ENCODE assay signal across 10 cellular contexts in genomic region chr9:112224401-112225289, GRCh38.
DNase-seq lines count a peak whose midpoint lies in the region; ATAC-seq and TF ChIP-seq lines count a peak whose summit lies in the region.
"Had no signal": no experiment of that assay in that cellular context is flagged by ENCODE, and none has a peak within 500 bp of the region (broad histone marks: within the 10 kb centered on the region; RNA-seq: fewer than 3 reads in every experiment).

No MANE protein-coding gene starts in this region.

- no peak overlapping the region for H3K4me3 ChIP-seq in AG10803 (ENCODE audit: low read length)
- no peak overlapping the region for H3K4me3 ChIP-seq in epithelial cell of esophagus (ENCODE audit: low read length)
- H3K4me3 ChIP-seq: lower lobe of right lung had no signal

- TF ChIP-seq CTCF in AG10803 (conservative IDR thresholded peaks at IDR 0.05; ENCODE audit: low read length) (no peak), epithelial cell of esophagus (IDR thresholded peaks at IDR 0.05; ENCODE audit: insufficient read depth, low read depth, low read length, missing control alignments) (no peak)

- DNase-seq in AG10803 (ENCODE audit: low read depth) = peak; percentile 59
- peak; percentile 41 for DNase-seq in epithelial cell of esophagus (ENCODE audit: low read depth)
- no peak for DNase-seq in hypothalamus (lab: John Stamatoyannopoulos, UW)
- no peak for DNase-seq in stimulated activated CD4-positive, alpha-beta T cell treated with anti-CD3 and anti-CD28 coated beads, Interleukin-4, amount 100 ng/mL, for 1 hour
- DNase-seq: aorta, lower lobe of right lung had no signal

- ATAC-seq in GM19452 (IDR thresholded peaks at IDR 0.05; ENCODE audit: unreplicated experiment) (peak; percentile 80), HG03442 (IDR thresholded peaks at IDR 0.05; ENCODE audit: unreplicated experiment) (peak; percentile 74), GM18517 (IDR thresholded peaks at IDR 0.05; ENCODE audit: unreplicated experiment) (no peak), GM21367 (IDR thresholded peaks at IDR 0.05; ENCODE audit: unreplicated experiment) (no peak)
- ATAC-seq: lower lobe of right lung had no signal

Comparison
In these comparisons a context has a peak if more than half of its experiments do, and no peak if none do; other contexts are left out.
1. DNase-seq: peak in AG10803 (single experiment) and epithelial cell of esophagus (single experiment); none in hypothalamus (0 of 51) and stimulated activated CD4-positive, alpha-beta T cell treated with anti-CD3 and anti-CD28 coated beads, Interleukin-4, amount 100 ng/mL, for 1 hour (single experiment).
2. ATAC-seq: peak in GM19452 (single experiment) and HG03442 (single experiment); none in GM18517 (single experiment) and GM21367 (single experiment).